ENCODE assay signal across 8 cellular contexts in genomic region chr1:18949689-18950414, GRCh38. TPM values are rescaled to one million over a fixed set of nuclear protein-coding genes. Genes with fewer than 3 reads are reported as not detected.
A peak's percentile ranks its signal among the peaks of the same experiment; 100 is the strongest.
DNase-seq lines count a peak whose midpoint lies in the region; ATAC-seq and TF ChIP-seq lines count a peak whose summit lies in the region.

No MANE protein-coding gene starts in this region.

- POLR2A ChIA-PET in A673 (lab: Charles Lee; ENCODE audit: low non-redundant PET): no interaction called here

- WGBS in psoas muscle, 3 donors: 3 to 6% (median 5%) methylated on average over 20 to 22 of the region's 22 CpGs

- peaks cover 74% of the 10 kb centered on the region for H3K4me1 ChIP-seq in A673 (ENCODE audit: insufficient read depth, low read length, poor library complexity, severe bottlenecking)
- peaks cover 63% of the 10 kb centered on the region for H3K4me1 ChIP-seq in adipocyte (ENCODE audit: control insufficient read depth, insufficient read depth, low read length)
- H3K4me1 ChIP-seq in left ventricle myocardium inferior: peaks cover 89% of the 10 kb centered on the region
- H3K4me1 ChIP-seq in psoas muscle: peaks cover 52% of the 10 kb centered on the region

- H3K9me3 ChIP-seq in A673 (ENCODE audit: low read depth, low read length, poor library complexity, severe bottlenecking): no peaks in the 10 kb centered on the region
- H3K9me3 ChIP-seq in adipocyte (ENCODE audit: control insufficient read depth, low read length): no peaks in the 10 kb centered on the region
- no peaks in the 10 kb centered on the region for H3K9me3 ChIP-seq in left ventricle myocardium inferior (replicated peaks)
- H3K9me3 ChIP-seq in psoas muscle: no peaks in the 10 kb centered on the region

- BruUV-seq in A673 (replicated peaks; lab: Mats Ljungman, UMichigan): no TSS peak

- intact Hi-C loops in A673 (cut with micrococcal nuclease; ENCODE audit: unreplicated experiment): loop anchor here (1.0 kb wide), 1 partner anchor 24 kb away; no protein-coding TSS in a partner anchor
- intact Hi-C loops in left ventricle myocardium inferior (cut with micrococcal nuclease): loop anchor here (10.0 kb wide), 1 partner anchor 45 kb away; the partner anchor contains the start of gene ALDH4A1
- intact Hi-C loops in psoas muscle (cut with DNase I): loop anchor here (1.0 to 10.0 kb wide), 3 partner anchors 26 to 125 kb away; no protein-coding TSS in a partner anchor
- intact Hi-C loops in posterior vena cava (cut with DNase I): loop anchor here (5.0 kb wide), 2 partner anchors 33 to 1538 kb away; no protein-coding TSS in a partner anchor

- peak; percentile 65 for DNase-seq in A673 (ENCODE audit: low spot score)
- peak; percentile 60 for DNase-seq in GM20000 (ENCODE audit: low spot score)
- DNase-seq in adipocyte (ENCODE audit: low read depth): peak; percentile 68
- no peak for DNase-seq in left ventricle myocardium inferior
- peak; percentile 47 to 66 for DNase-seq in psoas muscle
- DNase-seq in posterior vena cava (ENCODE audit: low spot score): no peak

- no peaks in the 10 kb centered on the region for H3K27me3 ChIP-seq in A673 (replicated peaks; ENCODE audit: insufficient read depth, low read depth, low read length, poor library complexity)
- H3K27me3 ChIP-seq in adipocyte (replicated peaks; ENCODE audit: control insufficient read depth, insufficient read depth, low read length): no peaks in the 10 kb centered on the region
- no peaks in the 10 kb centered on the region for H3K27me3 ChIP-seq in left ventricle myocardium inferior (ENCODE audit: low read depth)
- H3K27me3 ChIP-seq in psoas muscle (ENCODE audit: insufficient read depth in 3 of 3, low read length in 2 of 3): no peaks in the 10 kb centered on the region

- H3K27ac ChIP-seq in A673 (ENCODE audit: low read depth, low read length, poor library complexity, severe bottlenecking): peak overlapping the region; percentile 79
- H3K27ac ChIP-seq in left ventricle myocardium inferior (replicated peaks): peak overlapping the region; percentile 91
- peak overlapping the region; percentile 74 for H3K27ac ChIP-seq in psoas muscle

- peak overlapping the region; percentile 76 for H3K9ac ChIP-seq in adipocyte (ENCODE audit: low read length)

- ATAC-seq in psoas muscle (peak; percentile 41 to 74 (median 62)), GM19397 (IDR thresholded peaks at IDR 0.05; ENCODE audit: unreplicated experiment) (no peak), GM19467 (IDR thresholded peaks at IDR 0.05; ENCODE audit: unreplicated experiment) (no peak)

- CTCF ChIA-PET in A673 (lab: Charles Lee): interaction anchor here (2.2 kb wide), 1 partner anchor 37 kb away, joined by 8 read pairs; no protein-coding TSS in a partner anchor

- H3K36me3 ChIP-seq in A673 (ENCODE audit: insufficient read depth, low read length, poor library complexity, severe bottlenecking) (no peaks in the 10 kb centered on the region), adipocyte (ENCODE audit: control insufficient read depth, insufficient read depth, low read length, severe bottlenecking) (no peaks in the 10 kb centered on the region), left ventricle myocardium inferior (no peaks in the 10 kb centered on the region), psoas muscle (ENCODE audit: insufficient read depth in 1 of 2, low read depth in 1 of 2) (no peaks in the 10 kb centered on the region)

- TF ChIP-seq CTCF in A673 (conservative IDR thresholded peaks at IDR 0.05; ENCODE audit: low read depth, low read length) (0 out of 2 replicates have a peak, but pooled peaks have one; percentile 18), GM20000 (IDR thresholded peaks at IDR 0.05; ENCODE audit: extremely low read depth, missing control alignments) (peak; percentile 27), left ventricle myocardium inferior (IDR thresholded peaks at IDR 0.05; ENCODE audit: borderline replicate concordance) (peak; percentile 36), psoas muscle (IDR thresholded peaks at IDR 0.05) (no peak)

- peak overlapping the region; percentile 33 for H3K4me3 ChIP-seq in A673 (ENCODE audit: low read depth, low read length, poor library complexity, severe bottlenecking)
- H3K4me3 ChIP-seq in adipocyte (ENCODE audit: low read length): peak overlapping the region; percentile 72
- H3K4me3 ChIP-seq in left ventricle myocardium inferior: peak overlapping the region; percentile 62
- peak overlapping the region; percentile 56 for H3K4me3 ChIP-seq in psoas muscle

RNA-seq across cellular contexts. Expression of gene IFFO2, which starts 6.6 kb away (rescaled TPM):
- total RNA-seq in A673 (2021) (13.3 and 16.3 TPM in 2 replicates), left ventricle myocardium inferior (3.3 TPM), psoas muscle (10 to 100 TPM in 1 of 4 donors, 1 to 10 TPM in 3; 3.7 to 14.0 (median 6.8) TPM), posterior vena cava (10 to 100 TPM; 12.1 to 12.2 TPM)
- polyA plus RNA-seq in psoas muscle: 1 to 10 TPM in 2 of 3 donors, under 1 TPM in 1; 0.94 to 1.9 (median 1.2) TPM

RNA-seq across cellular contexts. Expression of gene ALDH4A1, which starts 47.5 kb away (rescaled TPM):
- total RNA-seq in A673 (2021): 18.4 and 23.1 TPM in 2 replicates
- total RNA-seq in left ventricle myocardium inferior: 35.9 TPM
- 10 to 100 TPM; 31.9 to 81.1 (median 47.0) TPM for total RNA-seq in psoas muscle
- polyA plus RNA-seq in psoas muscle: 10 to 100 TPM; 19.5 to 28.6 (median 22.7) TPM
- total RNA-seq in posterior vena cava: 10 to 100 TPM in 1 of 2 donors, 1 to 10 TPM in 1; 8.5 to 17.0 TPM

Comparison
In these comparisons a context has a peak if more than half of its experiments do, and no peak if none do; other contexts are left out.
1. DNase-seq: peak in A673 (single experiment), GM20000 (single experiment), adipocyte (single experiment) and psoas muscle (2 of 2); none in left ventricle myocardium inferior (single experiment) and posterior vena cava (single experiment).
2. ATAC-seq: peak in psoas muscle (4 of 4); none in GM19397 (single experiment) and GM19467 (single experiment).
3. Peak in every context shown above with its lines, with median percentiles within 50 percentile points of each other: H3K27ac ChIP-seq and H3K4me3 ChIP-seq.